In the genomic region with DNA sequence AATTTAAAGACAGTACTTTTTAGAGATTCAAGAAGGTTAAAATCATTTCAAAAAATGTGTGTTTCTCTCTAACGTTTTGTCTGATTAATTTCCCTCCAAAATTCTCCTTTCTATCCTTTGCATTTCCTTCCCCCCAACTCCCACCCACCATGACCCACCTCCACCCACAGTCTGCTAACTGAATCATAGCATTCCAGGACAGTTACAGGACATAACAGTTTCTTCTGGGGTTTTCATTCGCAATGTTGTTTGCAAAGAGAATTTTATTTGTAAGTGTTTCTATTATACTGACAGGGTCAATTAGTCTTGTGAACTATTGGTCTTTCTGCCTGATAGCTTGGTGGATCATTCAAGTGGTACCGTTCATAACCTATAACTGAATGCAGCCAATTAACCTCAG, we compare ENCODE assay signal across 25 cellular contexts. TPM values are rescaled to one million over a fixed set of nuclear protein-coding genes. Genes with fewer than 3 reads are reported as not detected.
DNase-seq lines count a peak whose midpoint lies in the region; TF ChIP-seq lines count a peak whose summit lies in the region.
"Had no signal": no experiment of that assay in that cellular context is flagged by ENCODE, and none has a peak within 500 bp of the region (broad histone marks: within the 10 kb centered on the region; RNA-seq: fewer than 3 reads in every experiment).

No MANE protein-coding gene starts in this region.

- H3K36me3 Mint-ChIP-seq in activated T-helper 1 cell treated with anti-CD3 and anti-CD28 coated beads, Interleukin-12 subunit alpha, Interleukin-12 subunit beta, Interleukin-2, Interleukin-4 antibody, amounts not matched to agents 30 ng/mL and 10 ng/mL and 1 ng/mL, durations not matched to agents 14 hours and 24 hours and 36 hours (ENCODE audit: low read depth), result peaks cover 11% of the 10 kb centered on the region

- H3K27me3 Mint-ChIP-seq in activated T-helper 1 cell treated with anti-CD3 and anti-CD28 coated beads, Interleukin-12 subunit alpha, Interleukin-12 subunit beta, Interleukin-2, Interleukin-4 antibody, amounts not matched to agents 30 ng/mL and 10 ng/mL and 1 ng/mL, durations not matched to agents 14 hours and 24 hours and 36 hours (ENCODE audit: insufficient read depth), result no peaks in the 10 kb centered on the region
- H3K27me3 Mint-ChIP-seq: activated naive CD8-positive, alpha-beta T cell treated with anti-CD3 and anti-CD28 coated beads for 36 hours; brain; CD8-positive, alpha-beta memory T cell had no signal

- H3K4me3 ChIP-seq in SJCRH30, result no peak overlapping the region
- H3K4me3 ChIP-seq in epithelial cell of esophagus (ENCODE audit: low read length), result no peak overlapping the region
- H3K4me3 ChIP-seq in smooth muscle cell, result no peak overlapping the region
- H3K4me3 ChIP-seq: coronary artery, left ventricle myocardium inferior, Peyer's patch, uterus had no signal

- peaks cover 20% of the 10 kb centered on the region for H3K79me2 ChIP-seq in smooth muscle cell (ENCODE audit: low read depth)
- H3K79me2 ChIP-seq: parathyroid adenoma had no signal

- H3K27me3 ChIP-seq in SJCRH30 (no peaks in the 10 kb centered on the region), smooth muscle cell (ENCODE audit: low read depth) (no peaks in the 10 kb centered on the region)
- H3K27me3 ChIP-seq: Peyer's patch, uterus had no signal

- intact Hi-C loops in activated T-helper 1 cell treated with anti-CD3 and anti-CD28 coated beads, Interleukin-12 subunit alpha, Interleukin-12 subunit beta, Interleukin-2, Interleukin-4 antibody, amounts not matched to agents 30 ng/mL and 10 ng/mL and 1 ng/mL, durations not matched to agents 14 hours and 24 hours and 36 hours (cut with micrococcal nuclease), result no loop called here

- H3K36me3 ChIP-seq in SJCRH30 (no peaks in the 10 kb centered on the region), smooth muscle cell (ENCODE audit: low read depth) (no peaks in the 10 kb centered on the region)
- H3K36me3 ChIP-seq: left ventricle myocardium inferior, Peyer's patch, uterus had no signal

- peak; percentile 19 for DNase-seq in GM03348 (ENCODE audit: low spot score)
- peak; percentile 6 to 16 for DNase-seq in SJCRH30
- peak; percentile 9 for DNase-seq in epithelial cell of esophagus (ENCODE audit: low read depth)
- no peak for DNase-seq in smooth muscle cell (lab: John Stamatoyannopoulos, UW; ENCODE audit: unreplicated experiment)
- no peak for DNase-seq in activated T-helper 1 cell treated with anti-CD3 and anti-CD28 coated beads, Interleukin-12 subunit alpha, Interleukin-12 subunit beta, Interleukin-2, Interleukin-4 antibody, amounts not matched to agents 30 ng/mL and 10 ng/mL and 1 ng/mL, durations not matched to agents 14 hours and 24 hours and 36 hours (ENCODE audit: low spot score)
- no peak for DNase-seq in foreskin melanocyte
- no peak for DNase-seq in hypothalamus (lab: John Stamatoyannopoulos, UW)
- DNase-seq: activated CD8-positive, alpha-beta memory T cell treated with anti-CD3 and anti-CD28 coated beads, Interleukin-2, amount 50 U/mL, for 4 hours; activated naive CD8-positive, alpha-beta T cell treated with anti-CD3 and anti-CD28 coated beads for 36 hours; CD8-positive, alpha-beta memory T cell; DMS153; endodermal cell; head of caudate nucleus; left ventricle myocardium inferior; NCI-H1105 treated with DMSO at 0.1 percent for 48 hours; NCI-H2081 treated with DMSO at 0.1 percent for 48 hours; NCI-H510A; Peyer's patch; substantia nigra; uterus had no signal

- H3K4me2 ChIP-seq in smooth muscle cell, result peak overlapping the region; percentile 49

- H3K4me1 Mint-ChIP-seq in activated T-helper 1 cell treated with anti-CD3 and anti-CD28 coated beads, Interleukin-12 subunit alpha, Interleukin-12 subunit beta, Interleukin-2, Interleukin-4 antibody, amounts not matched to agents 30 ng/mL and 10 ng/mL and 1 ng/mL, durations not matched to agents 14 hours and 24 hours and 36 hours (ENCODE audit: low read depth), result peaks cover 8% of the 10 kb centered on the region

- H3K27ac Mint-ChIP-seq in activated T-helper 1 cell treated with anti-CD3 and anti-CD28 coated beads, Interleukin-12 subunit alpha, Interleukin-12 subunit beta, Interleukin-2, Interleukin-4 antibody, amounts not matched to agents 30 ng/mL and 10 ng/mL and 1 ng/mL, durations not matched to agents 14 hours and 24 hours and 36 hours, result no peak overlapping the region
- H3K27ac Mint-ChIP-seq: activated naive CD8-positive, alpha-beta T cell treated with anti-CD3 and anti-CD28 coated beads for 36 hours; activated T-helper 2 cell treated with anti-CD3 and anti-CD28 coated beads, Interferon-gamma antibody, Interleukin-2, Interleukin-4, amounts not matched to agents 10 μg/mL and 5 μg/mL and 100 μg/mL, durations not matched to agents 14 hours and 24 hours and 36 hours; brain; endodermal cell had no signal

- TF ChIP-seq CTCF in epithelial cell of esophagus (IDR thresholded peaks at IDR 0.05; ENCODE audit: insufficient read depth, low read depth, low read length, missing control alignments) (no peak), smooth muscle cell (IDR thresholded peaks at IDR 0.05; ENCODE audit: borderline replicate concordance, insufficient read depth, poor library complexity, severe bottlenecking) (no peak)

- peak overlapping the region; percentile 91 for H3K27ac ChIP-seq in SJCRH30
- H3K27ac ChIP-seq in smooth muscle cell (ENCODE audit: low read depth), result peak overlapping the region; percentile 45
- H3K27ac ChIP-seq: coronary artery, left ventricle myocardium inferior, parathyroid adenoma, Peyer's patch, uterus had no signal

- peaks cover 5% of the 10 kb centered on the region for H4K20me1 ChIP-seq in smooth muscle cell (ENCODE audit: low read depth)

- no peak overlapping the region for H2AFZ ChIP-seq in smooth muscle cell (ENCODE audit: low read depth)
- H2AFZ ChIP-seq: parathyroid adenoma had no signal

- H3K9me3 ChIP-seq in SJCRH30 (replicated peaks), result no peaks in the 10 kb centered on the region
- H3K9me3 ChIP-seq in smooth muscle cell (replicated peaks; ENCODE audit: low read depth), result no peaks in the 10 kb centered on the region
- H3K9me3 ChIP-seq: left ventricle myocardium inferior, Peyer's patch, uterus had no signal

- H3K4me1 ChIP-seq in SJCRH30, result peaks cover 37% of the 10 kb centered on the region
- H3K4me1 ChIP-seq in smooth muscle cell (ENCODE audit: low read depth), result peaks cover 31% of the 10 kb centered on the region
- H3K4me1 ChIP-seq: left ventricle myocardium inferior, parathyroid adenoma, Peyer's patch, uterus had no signal

- no peak overlapping the region for H3K9ac ChIP-seq in smooth muscle cell (ENCODE audit: low read depth)
- H3K9ac ChIP-seq: parathyroid adenoma had no signal

- H3K4me3 Mint-ChIP-seq in activated T-helper 1 cell treated with anti-CD3 and anti-CD28 coated beads, Interleukin-12 subunit alpha, Interleukin-12 subunit beta, Interleukin-2, Interleukin-4 antibody, amounts not matched to agents 30 ng/mL and 10 ng/mL and 1 ng/mL, durations not matched to agents 14 hours and 24 hours and 36 hours, result no peak overlapping the region
- H3K4me3 Mint-ChIP-seq: activated naive CD8-positive, alpha-beta T cell treated with anti-CD3 and anti-CD28 coated beads for 36 hours; brain; CD8-positive, alpha-beta memory T cell; endodermal cell; nephron had no signal

- WGBS in smooth muscle cell (ENCODE audit: low lambda C conversion rate), result 53% methylated on average over 3 of the region's 3 CpGs

- H3K9me3 Mint-ChIP-seq in activated T-helper 1 cell treated with anti-CD3 and anti-CD28 coated beads, Interleukin-12 subunit alpha, Interleukin-12 subunit beta, Interleukin-2, Interleukin-4 antibody, amounts not matched to agents 30 ng/mL and 10 ng/mL and 1 ng/mL, durations not matched to agents 14 hours and 24 hours and 36 hours, result no peaks in the 10 kb centered on the region
- H3K9me3 Mint-ChIP-seq: activated naive CD8-positive, alpha-beta T cell treated with anti-CD3 and anti-CD28 coated beads for 36 hours; activated T-helper 2 cell treated with anti-CD3 and anti-CD28 coated beads, Interferon-gamma antibody, Interleukin-2, Interleukin-4, amounts not matched to agents 10 μg/mL and 5 μg/mL and 100 μg/mL, durations not matched to agents 14 hours and 24 hours and 36 hours; CD8-positive, alpha-beta memory T cell; endodermal cell; nephron had no signal

- H3F3A ChIP-seq in smooth muscle cell (ENCODE audit: low read depth), result no peaks in the 10 kb centered on the region

RNA-seq across cellular contexts. Expression of gene ANAPC10, which starts 53.7 kb away (rescaled TPM):
- 29.3 and 30.7 TPM in 2 replicates for total RNA-seq in SJCRH30 (2014; rRNA removed; shearing (Covaris generic))
- total RNA-seq in smooth muscle cell, result 44.9 and 66.2 TPM in 2 replicates
- polyA plus RNA-seq in smooth muscle cell, result 23.3 and 28.0 TPM in 2 replicates
- 25.4 and 32.1 TPM in 2 replicates for total RNA-seq in activated T-helper 1 cell treated with anti-CD3 and anti-CD28 coated beads, Interleukin-12 subunit alpha, Interleukin-12 subunit beta, Interleukin-2, Interleukin-4 antibody, amounts not matched to agents 30 ng/mL and 10 ng/mL and 1 ng/mL, durations not matched to agents 14 hours and 24 hours and 36 hours

RNA-seq across cellular contexts. Expression of gene ABCE1, which starts 53.8 kb away (rescaled TPM):
- 140 and 179 TPM in 2 replicates for total RNA-seq in SJCRH30 (2014; rRNA removed; shearing (Covaris generic))
- total RNA-seq in smooth muscle cell, result 91.8 and 105 TPM in 2 replicates
- polyA plus RNA-seq in smooth muscle cell, result 29.6 and 31.6 TPM in 2 replicates
- total RNA-seq in activated T-helper 1 cell treated with anti-CD3 and anti-CD28 coated beads, Interleukin-12 subunit alpha, Interleukin-12 subunit beta, Interleukin-2, Interleukin-4 antibody, amounts not matched to agents 30 ng/mL and 10 ng/mL and 1 ng/mL, durations not matched to agents 14 hours and 24 hours and 36 hours, result 155 and 176 TPM in 2 replicates

Comparison
In these comparisons a context has a peak if more than half of its experiments do, and no peak if none do; other contexts are left out.
1. DNase-seq: peak in GM03348 (single experiment), SJCRH30 (2 of 2) and epithelial cell of esophagus (single experiment); none in smooth muscle cell (single experiment), activated T-helper 1 cell treated with anti-CD3 and anti-CD28 coated beads, Interleukin-12 subunit alpha, Interleukin-12 subunit beta, Interleukin-2, Interleukin-4 antibody, amounts not matched to agents 30 ng/mL and 10 ng/mL and 1 ng/mL, durations not matched to agents 14 hours and 24 hours and 36 hours (single experiment), foreskin melanocyte (single experiment) and hypothalamus (0 of 51).